Comparison of ENCODE assay signal across 10 cellular contexts in the genomic region with DNA sequence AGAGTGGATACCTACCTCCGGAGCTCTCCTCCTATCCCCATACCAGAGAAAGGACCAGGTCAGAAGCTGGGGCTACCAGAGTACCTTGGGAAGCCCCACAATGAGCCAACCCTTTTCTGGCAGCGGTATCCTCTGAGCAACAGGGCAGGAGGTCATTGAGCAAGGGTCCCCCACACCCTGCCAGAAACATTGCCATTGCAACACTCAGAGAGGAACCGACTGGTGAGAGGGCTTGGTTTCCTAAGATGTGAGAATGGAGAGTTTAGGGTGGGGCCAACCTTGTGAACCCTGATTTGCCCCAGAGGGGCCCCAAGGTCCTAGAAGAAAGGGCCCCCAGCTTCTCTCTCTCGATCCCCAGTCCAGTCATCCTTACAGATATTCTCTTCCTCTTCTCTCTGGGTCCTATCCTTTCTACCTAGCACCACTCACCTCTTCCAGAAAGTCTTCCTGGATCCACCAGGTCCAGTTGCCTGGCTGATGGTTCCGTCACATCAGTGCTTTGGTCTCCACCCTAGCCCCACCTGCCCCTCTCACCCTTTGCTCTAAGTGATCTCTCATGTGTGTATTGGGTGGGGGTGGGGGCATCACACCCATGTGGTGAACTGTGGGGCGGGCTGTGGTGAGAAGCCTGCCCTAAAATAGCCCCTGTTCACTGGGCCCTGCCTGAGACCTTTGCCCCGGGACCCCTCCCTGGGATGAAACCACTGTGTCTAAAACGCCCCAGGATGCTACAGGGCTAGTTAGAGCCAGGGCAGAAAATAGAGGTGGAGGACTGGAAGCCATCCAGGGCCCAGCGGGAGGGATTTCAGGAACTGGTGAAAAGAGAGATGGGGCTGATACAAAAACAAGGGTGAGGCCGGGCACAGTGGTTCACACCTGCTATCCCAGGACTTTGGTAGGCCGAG. TPM values are rescaled to one million over a fixed set of nuclear protein-coding genes. Genes with fewer than 3 reads are reported as not detected.
A peak's percentile ranks its signal among the peaks of the same experiment; 100 is the strongest.
DNase-seq lines count a peak whose midpoint lies in the region; ATAC-seq and TF ChIP-seq lines count a peak whose summit lies in the region.
"Had no signal": no experiment of that assay in that cellular context is flagged by ENCODE, and none has a peak within 500 bp of the region (broad histone marks: within the 10 kb centered on the region; RNA-seq: fewer than 3 reads in every experiment).

No MANE protein-coding gene starts in this region.

- CTCF ChIA-PET in activated CD8-positive, alpha-beta T cell treated with anti-CD3 and anti-CD28 coated beads for 36 hours (lab: Charles Lee), result interaction anchor here (1.1 to 13.9 kb wide), 3 partner anchors 10 to 37 kb away, joined by 4 to 113 read pairs (median 6); partner anchors contain the start of gene AHDC1
- CTCF ChIA-PET in naive thymus-derived CD4-positive, alpha-beta T cell (lab: Charles Lee), result interaction anchor here (1.4 kb wide), 1 partner anchor 36 kb away, joined by 7 read pairs; no protein-coding TSS in a partner anchor

- no peaks in the 10 kb centered on the region for H3K36me3 Mint-ChIP-seq in activated CD8-positive, alpha-beta T cell treated with anti-CD3 and anti-CD28 coated beads for 36 hours (ENCODE audit: low read depth)
- H3K36me3 Mint-ChIP-seq in naive thymus-derived CD4-positive, alpha-beta T cell, result no peaks in the 10 kb centered on the region
- H3K36me3 Mint-ChIP-seq: brain had no signal

- intact Hi-C loops in activated CD8-positive, alpha-beta T cell treated with anti-CD3 and anti-CD28 coated beads for 36 hours (cut with micrococcal nuclease), result no loop called here
- intact Hi-C loops in naive thymus-derived CD4-positive, alpha-beta T cell (cut with micrococcal nuclease), result no loop called here

- H3K4me1 ChIP-seq in naive thymus-derived CD4-positive, alpha-beta T cell (ENCODE audit: control insufficient read depth in 2 of 2, insufficient read depth in 2 of 2, low read length in 2 of 2), result peaks cover 43 to 55% of the 10 kb centered on the region in 2 donors

- ATAC-seq in HG02759 (IDR thresholded peaks at IDR 0.05; ENCODE audit: unreplicated experiment), result peak; percentile 31
- no peak for ATAC-seq in activated CD8-positive, alpha-beta T cell treated with anti-CD3 and anti-CD28 coated beads for 36 hours
- peak; percentile 65 for ATAC-seq in naive thymus-derived CD4-positive, alpha-beta T cell
- no peak for ATAC-seq in GM19023 (IDR thresholded peaks at IDR 0.05; ENCODE audit: unreplicated experiment)
- no peak for ATAC-seq in HG02840 (IDR thresholded peaks at IDR 0.05; ENCODE audit: low FRiP score, unreplicated experiment)
- ATAC-seq in GM21825 (IDR thresholded peaks at IDR 0.05; ENCODE audit: unreplicated experiment), result no peak

- H3K4me1 Mint-ChIP-seq in activated CD8-positive, alpha-beta T cell treated with anti-CD3 and anti-CD28 coated beads for 36 hours (ENCODE audit: low read depth), result peaks cover 35% of the 10 kb centered on the region
- H3K4me1 Mint-ChIP-seq in naive thymus-derived CD4-positive, alpha-beta T cell, result peaks cover 32 to 46% (median 39%) of the 10 kb centered on the region in 7 donors

- peak overlapping the region; percentile 74 for H3K27ac Mint-ChIP-seq in activated CD8-positive, alpha-beta T cell treated with anti-CD3 and anti-CD28 coated beads for 36 hours
- no peak overlapping the region for H3K27ac Mint-ChIP-seq in naive thymus-derived CD4-positive, alpha-beta T cell

- no peaks in the 10 kb centered on the region for H3K36me3 ChIP-seq in naive thymus-derived CD4-positive, alpha-beta T cell (ENCODE audit: control insufficient read depth in 2 of 3, insufficient read depth in 3 of 3, low read length in 3 of 3)

- H3K4me3 ChIP-seq in GM12864 (ENCODE audit: low read depth, low read length), result peak overlapping the region; percentile 8; the same call in 1 of the 2 replicates
- peak overlapping the region; percentile 11 for H3K4me3 ChIP-seq in naive thymus-derived CD4-positive, alpha-beta T cell (ENCODE audit: low read length)

- H3K27ac ChIP-seq in naive thymus-derived CD4-positive, alpha-beta T cell (ENCODE audit: low read depth, low read length), result no peak overlapping the region

- no peak overlapping the region for H3K4me3 Mint-ChIP-seq in activated CD8-positive, alpha-beta T cell treated with anti-CD3 and anti-CD28 coated beads for 36 hours
- H3K4me3 Mint-ChIP-seq in naive thymus-derived CD4-positive, alpha-beta T cell, result no peak overlapping the region
- H3K4me3 Mint-ChIP-seq: brain had no signal

- no peaks in the 10 kb centered on the region for H3K27me3 ChIP-seq in naive thymus-derived CD4-positive, alpha-beta T cell (ENCODE audit: control insufficient read depth in 2 of 2, insufficient read depth in 2 of 2, low read length in 2 of 2)

- no peak for TF ChIP-seq CTCF in GM12864 (IDR thresholded peaks at IDR 0.05; ENCODE audit: low read depth, low read length, missing control alignments)
- TF ChIP-seq CTCF in activated CD8-positive, alpha-beta T cell treated with anti-CD3 and anti-CD28 coated beads for 36 hours (IDR thresholded peaks at IDR 0.05), result no peak

- no peaks in the 10 kb centered on the region for H3K9me3 ChIP-seq in naive thymus-derived CD4-positive, alpha-beta T cell (ENCODE audit: control insufficient read depth in 2 of 3, low read length in 3 of 3)

- POLR2A ChIA-PET in activated CD8-positive, alpha-beta T cell treated with anti-CD3 and anti-CD28 coated beads for 36 hours (lab: Charles Lee), result interaction anchor here (0.6 to 0.7 kb wide), 2 partner anchors 17 to 26 kb away, joined by 3 read pairs; no protein-coding TSS in a partner anchor
- POLR2A ChIA-PET in naive thymus-derived CD4-positive, alpha-beta T cell (lab: Charles Lee), result no interaction called here

- no peak for DNase-seq in GM12864 (ENCODE audit: low read depth)
- no peak for DNase-seq in activated CD8-positive, alpha-beta T cell treated with anti-CD3 and anti-CD28 coated beads for 36 hours
- no peak for DNase-seq in naive thymus-derived CD4-positive, alpha-beta T cell
- DNase-seq in stimulated activated CD4-positive, alpha-beta T cell treated with anti-CD3 and anti-CD28 coated beads, Interleukin-2, amount 100 ng/mL, for 24 hours, result no peak
- DNase-seq: NCI-H1694 treated with DMSO at 0.1 percent for 48 hours had no signal

- H3K27me3 Mint-ChIP-seq in activated CD8-positive, alpha-beta T cell treated with anti-CD3 and anti-CD28 coated beads for 36 hours, result no peaks in the 10 kb centered on the region
- no peaks in the 10 kb centered on the region for H3K27me3 Mint-ChIP-seq in naive thymus-derived CD4-positive, alpha-beta T cell

- no peaks in the 10 kb centered on the region for H3K9me3 Mint-ChIP-seq in activated CD8-positive, alpha-beta T cell treated with anti-CD3 and anti-CD28 coated beads for 36 hours
- no peaks in the 10 kb centered on the region for H3K9me3 Mint-ChIP-seq in naive thymus-derived CD4-positive, alpha-beta T cell
- H3K9me3 Mint-ChIP-seq: brain had no signal

RNA-seq across cellular contexts. Expression of gene FGR, which starts 8.7 kb away (rescaled TPM):
- total RNA-seq in activated CD8-positive, alpha-beta T cell treated with anti-CD3 and anti-CD28 coated beads for 36 hours, result under 1 TPM; 0.51 to 0.56 TPM
- total RNA-seq in naive thymus-derived CD4-positive, alpha-beta T cell, result 100 to 1,000 TPM in 1 of 5 experiments, 10 to 100 TPM in 1, 1 to 10 TPM in 2, under 1 TPM in 1; 0.15 to 246 (median 1.9) TPM
- polyA plus RNA-seq in naive thymus-derived CD4-positive, alpha-beta T cell, result under 1 TPM; 0.70 to 0.72 TPM

RNA-seq across cellular contexts. Expression of gene AHDC1, which starts 22.3 kb away (rescaled TPM):
- total RNA-seq in activated CD8-positive, alpha-beta T cell treated with anti-CD3 and anti-CD28 coated beads for 36 hours, result 10 to 100 TPM; 26.3 to 27.6 TPM
- total RNA-seq in naive thymus-derived CD4-positive, alpha-beta T cell, result 10 to 100 TPM; 18.4 to 38.8 (median 21.3) TPM
- 1 to 10 TPM in 1 of 2 donors, under 1 TPM in 1; 0.90 to 2.0 TPM for polyA plus RNA-seq in naive thymus-derived CD4-positive, alpha-beta T cell

RNA-seq across cellular contexts. Expression of gene IFI6, which starts 45.7 kb away (rescaled TPM):
- 10 to 100 TPM; 31.6 to 32.1 TPM for total RNA-seq in activated CD8-positive, alpha-beta T cell treated with anti-CD3 and anti-CD28 coated beads for 36 hours
- 100 to 1,000 TPM in 1 of 5 experiments, 10 to 100 TPM in 4; 24.7 to 266 (median 33.2) TPM for total RNA-seq in naive thymus-derived CD4-positive, alpha-beta T cell
- 100 to 1,000 TPM; 166 to 186 TPM for polyA plus RNA-seq in naive thymus-derived CD4-positive, alpha-beta T cell

Comparison
In these comparisons a context has a peak if more than half of its experiments do, and no peak if none do; other contexts are left out.
1. ATAC-seq: peak in HG02759 (single experiment) and naive thymus-derived CD4-positive, alpha-beta T cell (single experiment); none in activated CD8-positive, alpha-beta T cell treated with anti-CD3 and anti-CD28 coated beads for 36 hours (single experiment), GM19023 (single experiment), HG02840 (single experiment) and GM21825 (single experiment).